In genomic region chr10:114686013-114686412, GRCh38 we compare ENCODE assay signal across 1 cellular context.
A peak's percentile ranks its signal among the peaks of the same experiment; 100 is the strongest.
TF ChIP-seq lines count a peak whose summit lies in the region.

No MANE protein-coding gene starts in this region.

TF ChIP-seq in SK-N-SH, 30 proteins besides CTCF, POLR2A, EP300 and RAD21 (continued from another document):
- TF ChIP-seq, protein P1, sequence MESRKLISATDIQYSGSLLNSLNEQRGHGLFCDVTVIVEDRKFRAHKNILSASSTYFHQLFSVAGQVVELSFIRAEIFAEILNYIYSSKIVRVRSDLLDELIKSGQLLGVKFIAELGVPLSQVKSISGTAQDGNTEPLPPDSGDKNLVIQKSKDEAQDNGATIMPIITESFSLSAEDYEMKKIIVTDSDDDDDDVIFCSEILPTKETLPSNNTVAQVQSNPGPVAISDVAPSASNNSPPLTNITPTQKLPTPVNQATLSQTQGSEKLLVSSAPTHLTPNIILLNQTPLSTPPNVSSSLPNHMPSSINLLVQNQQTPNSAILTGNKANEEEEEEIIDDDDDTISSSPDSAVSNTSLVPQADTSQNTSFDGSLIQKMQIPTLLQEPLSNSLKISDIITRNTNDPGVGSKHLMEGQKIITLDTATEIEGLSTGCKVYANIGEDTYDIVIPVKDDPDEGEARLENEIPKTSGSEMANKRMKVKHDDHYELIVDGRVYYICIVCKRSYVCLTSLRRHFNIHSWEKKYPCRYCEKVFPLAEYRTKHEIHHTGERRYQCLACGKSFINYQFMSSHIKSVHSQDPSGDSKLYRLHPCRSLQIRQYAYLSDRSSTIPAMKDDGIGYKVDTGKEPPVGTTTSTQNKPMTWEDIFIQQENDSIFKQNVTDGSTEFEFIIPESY (IDR thresholded peaks at IDR 0.05; ENCODE audit: borderline replicate concordance, low read depth): no peak
- TF ChIP-seq TCF12 (IDR thresholded peaks at IDR 0.05): 0 out of 2 replicates have a peak, but pooled peaks have one; percentile 4
- TF ChIP-seq, protein P2, sequence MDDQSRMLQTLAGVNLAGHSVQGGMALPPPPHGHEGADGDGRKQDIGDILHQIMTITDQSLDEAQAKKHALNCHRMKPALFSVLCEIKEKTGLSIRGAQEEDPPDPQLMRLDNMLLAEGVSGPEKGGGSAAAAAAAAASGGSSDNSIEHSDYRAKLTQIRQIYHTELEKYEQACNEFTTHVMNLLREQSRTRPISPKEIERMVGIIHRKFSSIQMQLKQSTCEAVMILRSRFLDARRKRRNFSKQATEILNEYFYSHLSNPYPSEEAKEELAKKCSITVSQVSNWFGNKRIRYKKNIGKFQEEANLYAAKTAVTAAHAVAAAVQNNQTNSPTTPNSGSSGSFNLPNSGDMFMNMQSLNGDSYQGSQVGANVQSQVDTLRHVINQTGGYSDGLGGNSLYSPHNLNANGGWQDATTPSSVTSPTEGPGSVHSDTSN (IDR thresholded peaks at IDR 0.05): peak; percentile 22; the same call in 1 of the 2 replicates
